In the genomic region with DNA sequence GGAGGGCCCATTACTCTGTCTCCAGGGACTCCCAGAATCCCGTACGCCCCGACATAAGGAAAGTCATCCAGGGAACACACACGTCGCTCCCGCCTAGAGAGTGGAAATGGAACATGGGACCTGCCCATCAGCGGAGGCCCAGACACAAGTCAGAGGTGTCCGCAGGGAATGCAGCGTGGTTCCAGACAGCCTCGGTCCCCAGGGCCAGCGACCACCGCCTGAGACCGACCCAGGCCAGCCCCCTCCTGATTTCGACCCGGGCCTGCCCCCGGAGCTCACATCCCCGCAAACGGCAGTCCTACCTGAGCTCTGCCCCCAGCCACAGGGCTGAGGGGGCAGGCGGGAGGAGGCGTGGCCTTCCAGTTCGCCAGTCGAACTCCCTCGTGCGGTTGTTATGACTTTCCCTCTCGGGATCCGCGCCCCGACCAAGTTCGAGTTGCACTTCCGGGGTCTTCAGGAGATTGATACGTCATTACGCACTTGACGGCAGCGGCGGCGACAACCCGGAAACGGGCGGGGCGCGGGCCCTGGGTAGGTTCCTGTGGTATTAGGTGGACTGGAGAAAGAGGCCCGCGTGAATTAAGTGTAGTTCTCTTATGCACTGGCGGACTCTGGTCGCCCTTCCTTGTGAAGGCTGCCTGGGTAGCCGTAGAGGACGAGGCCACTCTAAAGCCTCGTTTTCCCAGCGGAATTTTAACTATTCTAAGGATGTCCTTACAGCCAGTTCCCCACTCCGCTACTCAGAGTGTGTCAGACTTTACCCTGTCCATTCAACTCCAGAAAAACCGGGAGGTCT, we compare ENCODE assay signal across 8 cellular contexts.
DNase-seq lines count a peak whose midpoint lies in the region; ATAC-seq and TF ChIP-seq lines count a peak whose summit lies in the region.

No MANE protein-coding gene starts in this region.

- peak; percentile 99 for DNase-seq in DMS53 (lab: John Stamatoyannopoulos, UW)
- peak; percentile 48 for DNase-seq in OCI-M2 (lab: John Stamatoyannopoulos, UW; ENCODE audit: unreplicated experiment)
- peak; percentile 92 for DNase-seq in activated T-cell treated with anti-CD3 and anti-CD28 coated beads, Interleukin-2, amount 50 U/mL, for 1 hour
- DNase-seq in erythroblast (lab: John Stamatoyannopoulos, UW) = peak; percentile 96 to 98
- DNase-seq in stimulated activated CD8-positive, alpha-beta memory T cell treated with anti-CD3 and anti-CD28 coated beads, Interleukin-4, amount 100 ng/mL, for 4 hours (ENCODE audit: low read depth in 2 of 2, low spot score in 1 of 2) = peak; percentile 83 to 86

- peaks cover 0 to 4% of the 10 kb centered on the region in 2 donors for H3K4me1 ChIP-seq in mucosa of rectum (ENCODE audit: control insufficient read depth in 2 of 2, insufficient read depth in 2 of 2, low read length in 2 of 2)

- H3K9me3 ChIP-seq in mucosa of rectum (ENCODE audit: control insufficient read depth in 2 of 2, low read length in 2 of 2) = no peaks in the 10 kb centered on the region

- H3K9ac ChIP-seq in mucosa of rectum (ENCODE audit: low read depth in 1 of 2, low read length in 2 of 2) = peak overlapping the region; percentile 89 to 91

- H3K4me3 ChIP-seq in mucosa of rectum (ENCODE audit: low read length in 2 of 2) = peak overlapping the region; percentile 90 to 95

- peak; percentile 100 for ATAC-seq in GM21619 (IDR thresholded peaks at IDR 0.05; ENCODE audit: unreplicated experiment)

- no peaks in the 10 kb centered on the region for H3K36me3 ChIP-seq in mucosa of rectum (ENCODE audit: control insufficient read depth in 2 of 2, insufficient read depth in 2 of 2, low read length in 2 of 2)

- TF ChIP-seq RAD21 in Ishikawa (IDR thresholded peaks at IDR 0.05; ENCODE audit: low read depth) = no peak

- TF ChIP-seq EP300 in Ishikawa (IDR thresholded peaks at IDR 0.05; ENCODE audit: borderline replicate concordance) = no peak

- peak overlapping the region; percentile 88 to 91 for H3K27ac ChIP-seq in mucosa of rectum (ENCODE audit: low read depth in 2 of 2, low read length in 2 of 2)

- H3K27me3 ChIP-seq in mucosa of rectum (ENCODE audit: control insufficient read depth in 2 of 2, insufficient read depth in 2 of 2, low read length in 2 of 2) = no peaks in the 10 kb centered on the region

- TF ChIP-seq POLR2A in erythroblast (IDR thresholded peaks at IDR 0.05; ENCODE audit: low read length) = peak; percentile 81

TF ChIP-seq in Ishikawa, 13 proteins besides CTCF, POLR2A, EP300 and RAD21:
- TF ChIP-seq TCF12 (IDR thresholded peaks at IDR 0.05; ENCODE audit: low read depth) (peak; percentile 57; the same call in 1 of the 2 replicates), NFIC (IDR thresholded peaks at IDR 0.05) (no peak), MAX (IDR thresholded peaks at IDR 0.05) (peak; percentile 93), EGR1 (IDR thresholded peaks at IDR 0.05) (no peak), TAF1 (IDR thresholded peaks at IDR 0.05; ENCODE audit: low read depth) (peak; percentile 77), YY1 (IDR thresholded peaks at IDR 0.05; ENCODE audit: low read depth) (peak; percentile 14; the same call in 1 of the 2 replicates), ZBTB7A (IDR thresholded peaks at IDR 0.05; ENCODE audit: low read depth) (0 out of 2 replicates have a peak, but pooled peaks have one; percentile 27), FOXM1 (IDR thresholded peaks at IDR 0.05; ENCODE audit: borderline replicate concordance, low read depth) (no peak), CEBPB (IDR thresholded peaks at IDR 0.05) (no peak), CREB1 (IDR thresholded peaks at IDR 0.05; ENCODE audit: low read depth) (peak; percentile 86), USF1 (IDR thresholded peaks at IDR 0.05) (no peak), TEAD4 (IDR thresholded peaks at IDR 0.05) (0 out of 2 replicates have a peak, but pooled peaks have one; percentile 6)
- TF ChIP-seq, protein P1, sequence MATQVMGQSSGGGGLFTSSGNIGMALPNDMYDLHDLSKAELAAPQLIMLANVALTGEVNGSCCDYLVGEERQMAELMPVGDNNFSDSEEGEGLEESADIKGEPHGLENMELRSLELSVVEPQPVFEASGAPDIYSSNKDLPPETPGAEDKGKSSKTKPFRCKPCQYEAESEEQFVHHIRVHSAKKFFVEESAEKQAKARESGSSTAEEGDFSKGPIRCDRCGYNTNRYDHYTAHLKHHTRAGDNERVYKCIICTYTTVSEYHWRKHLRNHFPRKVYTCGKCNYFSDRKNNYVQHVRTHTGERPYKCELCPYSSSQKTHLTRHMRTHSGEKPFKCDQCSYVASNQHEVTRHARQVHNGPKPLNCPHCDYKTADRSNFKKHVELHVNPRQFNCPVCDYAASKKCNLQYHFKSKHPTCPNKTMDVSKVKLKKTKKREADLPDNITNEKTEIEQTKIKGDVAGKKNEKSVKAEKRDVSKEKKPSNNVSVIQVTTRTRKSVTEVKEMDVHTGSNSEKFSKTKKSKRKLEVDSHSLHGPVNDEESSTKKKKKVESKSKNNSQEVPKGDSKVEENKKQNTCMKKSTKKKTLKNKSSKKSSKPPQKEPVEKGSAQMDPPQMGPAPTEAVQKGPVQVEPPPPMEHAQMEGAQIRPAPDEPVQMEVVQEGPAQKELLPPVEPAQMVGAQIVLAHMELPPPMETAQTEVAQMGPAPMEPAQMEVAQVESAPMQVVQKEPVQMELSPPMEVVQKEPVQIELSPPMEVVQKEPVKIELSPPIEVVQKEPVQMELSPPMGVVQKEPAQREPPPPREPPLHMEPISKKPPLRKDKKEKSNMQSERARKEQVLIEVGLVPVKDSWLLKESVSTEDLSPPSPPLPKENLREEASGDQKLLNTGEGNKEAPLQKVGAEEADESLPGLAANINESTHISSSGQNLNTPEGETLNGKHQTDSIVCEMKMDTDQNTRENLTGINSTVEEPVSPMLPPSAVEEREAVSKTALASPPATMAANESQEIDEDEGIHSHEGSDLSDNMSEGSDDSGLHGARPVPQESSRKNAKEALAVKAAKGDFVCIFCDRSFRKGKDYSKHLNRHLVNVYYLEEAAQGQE (IDR thresholded peaks at IDR 0.05; ENCODE audit: low read depth) = no peak

Comparison
In these comparisons a context has a peak if more than half of its experiments do, and no peak if none do; other contexts are left out.
1. Peak in every context shown above with its lines: DNase-seq, ATAC-seq, H3K4me3 ChIP-seq and H3K27ac ChIP-seq.
2. DNase-seq: peak in every context shown above with its lines; median percentile 99 in DMS53; 97 in erythroblast; 92 in activated T-cell treated with anti-CD3 and anti-CD28 coated beads, Interleukin-2, amount 50 U/mL, for 1 hour; 84 in stimulated activated CD8-positive, alpha-beta memory T cell treated with anti-CD3 and anti-CD28 coated beads, Interleukin-4, amount 100 ng/mL, for 4 hours; 48 in OCI-M2.